In the genomic region with DNA sequence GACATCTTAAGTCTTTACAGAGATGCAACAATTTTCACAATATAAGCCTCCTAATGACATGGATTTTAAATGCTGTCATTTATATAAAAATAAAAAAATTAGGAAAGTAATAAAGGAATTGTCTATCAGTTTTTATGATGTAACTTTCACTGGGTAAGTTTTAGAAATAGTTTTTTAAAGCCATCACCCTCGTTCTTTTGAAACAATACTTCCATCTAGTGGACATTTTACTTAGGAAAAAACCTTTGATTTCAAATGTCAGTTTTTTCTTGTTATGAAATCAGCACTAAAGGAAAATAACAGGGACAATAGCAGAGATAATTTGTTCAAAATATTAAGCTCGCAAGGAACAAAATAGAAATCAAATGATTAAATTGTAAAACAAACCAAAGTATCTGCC, we compare ENCODE assay signal across 8 cellular contexts. TPM values are rescaled to one million over a fixed set of nuclear protein-coding genes. Genes with fewer than 3 reads are reported as not detected.
A peak's percentile ranks its signal among the peaks of the same experiment; 100 is the strongest.
DNase-seq lines count a peak whose midpoint lies in the region; FAIRE-seq and TF ChIP-seq lines count a peak whose summit lies in the region.

No MANE protein-coding gene starts in this region.

- H3K4me3 ChIP-seq in SK-N-MC (no peak overlapping the region), thyroid gland (replicated peaks in 1 of 3) (no peak overlapping the region)

- no peaks in the 10 kb centered on the region for H3K4me1 ChIP-seq in thyroid gland

- no peaks in the 10 kb centered on the region for H3K9me3 ChIP-seq in SK-N-MC (ENCODE audit: low read depth, low read length)
- H3K9me3 ChIP-seq in thyroid gland = no peaks in the 10 kb centered on the region

- H3K9ac ChIP-seq in SK-N-MC (ENCODE audit: insufficient read length) = no peak overlapping the region

- H3K36me3 ChIP-seq in SK-N-MC (ENCODE audit: insufficient read depth, low read length) (no peaks in the 10 kb centered on the region), thyroid gland (no peaks in the 10 kb centered on the region)

- H3K27me3 ChIP-seq in thyroid gland = no peaks in the 10 kb centered on the region

- WGBS in thyroid gland, 2 donors = 21 to 26% methylated on average over 2 of the region's 2 CpGs

- intact Hi-C loops in thyroid gland (cut with DNase I) = loop anchor here (5.0 kb wide), 2 partner anchors 379 to 944 kb away; no protein-coding TSS in a partner anchor

- peak in 4 of 6 experiments; percentile 21 to 68 (median 62) for TF ChIP-seq CTCF in thyroid gland (IDR thresholded peaks at IDR 0.05)

- H3K27ac ChIP-seq in SK-N-MC (no peak overlapping the region), thyroid gland (no peak overlapping the region), substantia nigra (ENCODE audit: low read depth, low read length, poor library complexity, severe bottlenecking) (no peak overlapping the region)

- DNase-seq in H4 (ENCODE audit: low spot score) (peak; percentile 30), SK-N-MC (ENCODE audit: low read depth, low spot score) (peak; percentile 22), frontal cortex (ENCODE audit: low spot score in 2 of 2) (peak in 1 of 2 donors; percentile 26), thyroid gland (no peak), nucleus accumbens (lab: John Stamatoyannopoulos, UW) (no peak), HK-2 (ENCODE audit: unreplicated experiment) (no peak), substantia nigra (lab: John Stamatoyannopoulos, UW) (no peak)

- TF ChIP-seq POLR2A in thyroid gland (IDR thresholded peaks at IDR 0.05) = no peak

- peak; percentile 98 for FAIRE-seq in A204.1 (lab: Jason Lieb, UNC)
- FAIRE-seq in frontal cortex (lab: Jason Lieb, UNC) = peak; percentile 97

RNA-seq across cellular contexts. Expression of a gene that starts 24.3 kb away (rescaled TPM):
- total RNA-seq in H4 (2014; rRNA removed; shearing (Covaris generic)) = 2.4 and 2.7 TPM in 2 replicates
- 4.1 TPM for total RNA-seq in frontal cortex
- 1 to 10 TPM; 2.7 to 7.7 (median 4.0) TPM for total RNA-seq in thyroid gland

Comparison
In these comparisons a context has a peak if more than half of its experiments do, and no peak if none do; other contexts are left out.
1. DNase-seq: peak in H4 (single experiment) and SK-N-MC (single experiment); none in thyroid gland (0 of 2), nucleus accumbens (0 of 56), HK-2 (single experiment) and substantia nigra (0 of 49).